ENCODE assay signal across 13 cellular contexts in the genomic region with DNA sequence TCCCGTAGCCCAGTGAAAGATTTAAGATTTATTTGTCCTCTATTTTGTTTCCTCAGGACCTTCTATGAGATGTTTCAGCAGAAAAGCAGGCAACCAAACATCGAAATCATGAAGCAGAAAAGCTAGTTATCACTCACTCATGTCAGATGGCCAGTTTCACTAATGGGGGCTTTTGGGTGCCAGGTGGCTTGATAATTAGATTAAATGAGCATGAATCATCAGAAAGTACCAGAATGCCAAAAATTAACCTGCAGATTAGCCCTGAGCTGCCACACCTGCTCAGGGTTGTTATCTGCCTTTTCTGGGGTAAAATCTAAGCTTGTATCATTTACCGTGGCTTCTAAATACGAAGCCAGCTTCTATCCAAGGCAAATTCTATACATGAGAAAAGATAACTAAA.
DNase-seq lines count a peak whose midpoint lies in the region; ATAC-seq and TF ChIP-seq lines count a peak whose summit lies in the region.
"Had no signal": no experiment of that assay in that cellular context is flagged by ENCODE, and none has a peak within 500 bp of the region (broad histone marks: within the 10 kb centered on the region; RNA-seq: fewer than 3 reads in every experiment).

No MANE protein-coding gene starts in this region.

- no peak overlapping the region for H3K4me3 ChIP-seq in SK-N-SH (ENCODE audit: low read depth in 2 of 2, low read length in 1 of 2)
- peak overlapping the region; percentile 72 for H3K4me3 ChIP-seq in OCI-LY3 (ENCODE audit: low read length)
- H3K4me3 ChIP-seq: HAP-1 had no signal

- H3K9me3 Mint-ChIP-seq in activated naive CD8-positive, alpha-beta T cell treated with anti-CD3 and anti-CD28 coated beads, Interleukin-2, amount 50 U/mL, for 24 hours, result no peaks in the 10 kb centered on the region

- H3K9me2 ChIP-seq in SK-N-SH, result no peaks in the 10 kb centered on the region

- POLR2A ChIA-PET in SK-N-SH (lab: Yijun Ruan, JAX), result no interaction called here

- H3K36me3 Mint-ChIP-seq in activated naive CD8-positive, alpha-beta T cell treated with anti-CD3 and anti-CD28 coated beads, Interleukin-2, amount 50 U/mL, for 24 hours (ENCODE audit: low read depth), result no peaks in the 10 kb centered on the region

- no peak overlapping the region for H3K4me2 ChIP-seq in SK-N-SH
- H3K4me2 ChIP-seq in OCI-LY3 (ENCODE audit: low read length), result peak overlapping the region; percentile 79

- WGBS in SK-N-SH (ENCODE audit: low lambda C conversion rate), result 69% methylated on average over 4 of the region's 4 CpGs

- H4K20me1 ChIP-seq in SK-N-SH (ENCODE audit: insufficient read depth), result no peaks in the 10 kb centered on the region
- no peaks in the 10 kb centered on the region for H4K20me1 ChIP-seq in OCI-LY3 (ENCODE audit: insufficient read depth, low read length)

- no peaks in the 10 kb centered on the region for H3F3A ChIP-seq in SK-N-SH (replicated peaks; ENCODE audit: insufficient read depth)

- H3K36me3 ChIP-seq in SK-N-SH (replicated peaks in 1 of 2; ENCODE audit: control insufficient read depth in 1 of 2, insufficient read depth in 2 of 2, low read length in 1 of 2) (no peaks in the 10 kb centered on the region), OCI-LY3 (replicated peaks; ENCODE audit: low read depth, low read length) (no peaks in the 10 kb centered on the region)
- H3K36me3 ChIP-seq: HAP-1 had no signal

- TF ChIP-seq EP300 in SK-N-SH (IDR thresholded peaks at IDR 0.05; ENCODE audit: borderline replicate concordance in 1 of 2, low read depth in 1 of 2, low read length in 1 of 2), result no peak

- H3K4me3 Mint-ChIP-seq in activated naive CD8-positive, alpha-beta T cell treated with anti-CD3 and anti-CD28 coated beads, Interleukin-2, amount 50 U/mL, for 24 hours, result no peak overlapping the region
- H3K4me3 Mint-ChIP-seq: B cell; CD4-positive, alpha-beta T cell had no signal

- H3K27ac ChIP-seq in SK-N-SH (ENCODE audit: low read depth in 2 of 2, low read length in 1 of 2) (peak overlapping the region in 1 of 2 experiments; percentile 16; a peak in 1 of 4 replicates), OCI-LY3 (ENCODE audit: low read length) (peak overlapping the region; percentile 100)
- H3K27ac ChIP-seq: HL-60 had no signal

- H3K27me3 Mint-ChIP-seq in activated naive CD8-positive, alpha-beta T cell treated with anti-CD3 and anti-CD28 coated beads, Interleukin-2, amount 50 U/mL, for 24 hours, result no peaks in the 10 kb centered on the region

- H3K27ac Mint-ChIP-seq in activated naive CD8-positive, alpha-beta T cell treated with anti-CD3 and anti-CD28 coated beads, Interleukin-2, amount 50 U/mL, for 24 hours, result no peak overlapping the region
- H3K27ac Mint-ChIP-seq: B cell; CD4-positive, alpha-beta T cell had no signal

- H3K9me3 ChIP-seq in SK-N-SH (no peaks in the 10 kb centered on the region), OCI-LY3 (ENCODE audit: insufficient read depth, low read length) (no peaks in the 10 kb centered on the region)
- H3K9me3 ChIP-seq: Caco-2, HAP-1 had no signal

- CTCF ChIA-PET in SK-N-SH (lab: Yijun Ruan, JAX), result no interaction called here

- no peak overlapping the region for H2AFZ ChIP-seq in SK-N-SH (ENCODE audit: low read depth)
- H2AFZ ChIP-seq in OCI-LY3 (ENCODE audit: low read depth, low read length), result peak overlapping the region; percentile 33; the same call in 1 of the 2 replicates

- TF ChIP-seq CTCF in SK-N-SH (IDR thresholded peaks at IDR 0.05) (no peak), OCI-LY3 (IDR thresholded peaks at IDR 0.05; ENCODE audit: low read depth, low read length) (no peak)

- H3K79me2 ChIP-seq in SK-N-SH (ENCODE audit: insufficient read depth), result no peaks in the 10 kb centered on the region
- H3K79me2 ChIP-seq in OCI-LY3 (ENCODE audit: low read length), result peaks cover 44% of the 10 kb centered on the region

- H3K27me3 ChIP-seq in SK-N-SH (ENCODE audit: insufficient read depth) (no peaks in the 10 kb centered on the region), OCI-LY3 (ENCODE audit: low read depth, low read length) (no peaks in the 10 kb centered on the region)

- ATAC-seq in SK-N-SH treated with all-trans-retinoic acid at 6 μM for 48 hours (no peak), HG02759 (IDR thresholded peaks at IDR 0.05; ENCODE audit: unreplicated experiment) (peak; percentile 36)
- ATAC-seq in activated naive CD8-positive, alpha-beta T cell treated with anti-CD3 and anti-CD28 coated beads, Interleukin-2, amount 50 U/mL, for 24 hours, result no peak

- DNase-seq in SK-N-SH (no peak), germinal center (ENCODE audit: low spot score) (no peak)
- no peak for DNase-seq in activated CD4-positive, alpha-beta T cell treated with anti-CD3 and anti-CD28 coated beads, Interleukin-2, amount 50 U/mL, for 48 hours
- no peak for DNase-seq in activated naive CD8-positive, alpha-beta T cell treated with anti-CD3 and anti-CD28 coated beads, Interleukin-2, amount 50 U/mL, for 24 hours
- DNase-seq: C1 segment of cervical spinal cord; Caco-2; CD4-positive, alpha-beta T cell had no signal

- no peaks in the 10 kb centered on the region for H3K4me1 Mint-ChIP-seq in activated naive CD8-positive, alpha-beta T cell treated with anti-CD3 and anti-CD28 coated beads, Interleukin-2, amount 50 U/mL, for 24 hours

- H3K9ac ChIP-seq in SK-N-SH, result no peak overlapping the region
- H3K9ac ChIP-seq in OCI-LY3 (ENCODE audit: low read length), result peak overlapping the region; percentile 85

- peaks cover 11 to 16% of the 10 kb centered on the region in 2 experiments for H3K4me1 ChIP-seq in SK-N-SH (ENCODE audit: control insufficient read depth in 1 of 2, insufficient read depth in 2 of 2, low read depth in 1 of 2, low read length in 1 of 2)
- peaks cover 72% of the 10 kb centered on the region for H3K4me1 ChIP-seq in OCI-LY3 (ENCODE audit: low read length)
- H3K4me1 ChIP-seq: Caco-2, HAP-1 had no signal

- no peak for TF ChIP-seq RAD21 in SK-N-SH (IDR thresholded peaks at IDR 0.05; ENCODE audit: low read length)

TF ChIP-seq in SK-N-SH, 30 proteins besides CTCF, POLR2A, EP300 and RAD21:
- TF ChIP-seq SMC3 (IDR thresholded peaks at IDR 0.05; ENCODE audit: low read depth, low read length) (no peak), GATA2 (CRISPR knock-in tag; IDR thresholded peaks at IDR 0.05) (peak; percentile 11; the same call in 1 of the 2 replicates)
- TF ChIP-seq, protein P1, sequence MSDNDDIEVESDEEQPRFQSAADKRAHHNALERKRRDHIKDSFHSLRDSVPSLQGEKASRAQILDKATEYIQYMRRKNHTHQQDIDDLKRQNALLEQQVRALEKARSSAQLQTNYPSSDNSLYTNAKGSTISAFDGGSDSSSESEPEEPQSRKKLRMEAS (IDR thresholded peaks at IDR 0.05; ENCODE audit: low read depth), result no peak
- TF ChIP-seq, protein P2, sequence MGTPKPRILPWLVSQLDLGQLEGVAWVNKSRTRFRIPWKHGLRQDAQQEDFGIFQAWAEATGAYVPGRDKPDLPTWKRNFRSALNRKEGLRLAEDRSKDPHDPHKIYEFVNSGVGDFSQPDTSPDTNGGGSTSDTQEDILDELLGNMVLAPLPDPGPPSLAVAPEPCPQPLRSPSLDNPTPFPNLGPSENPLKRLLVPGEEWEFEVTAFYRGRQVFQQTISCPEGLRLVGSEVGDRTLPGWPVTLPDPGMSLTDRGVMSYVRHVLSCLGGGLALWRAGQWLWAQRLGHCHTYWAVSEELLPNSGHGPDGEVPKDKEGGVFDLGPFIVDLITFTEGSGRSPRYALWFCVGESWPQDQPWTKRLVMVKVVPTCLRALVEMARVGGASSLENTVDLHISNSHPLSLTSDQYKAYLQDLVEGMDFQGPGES (IDR thresholded peaks at IDR 0.05; ENCODE audit: low read depth, low read length), result no peak

TF ChIP-seq in SK-N-SH treated with all-trans-retinoic acid at 6 μM for 48 hours, 23 proteins besides CTCF, POLR2A, EP300 and RAD21:
- TF ChIP-seq RARB (CRISPR knock-in tag; IDR thresholded peaks at IDR 0.05) (no peak), SNAI2 (CRISPR knock-in tag; IDR thresholded peaks at IDR 0.05) (no peak), ARNTL (CRISPR knock-in tag; IDR thresholded peaks at IDR 0.05; ENCODE audit: borderline replicate concordance, low read depth) (no peak)
